ENCODE assay signal across 14 cellular contexts in genomic region chr7:148253629-148254028, GRCh38.
A peak's percentile ranks its signal among the peaks of the same experiment; 100 is the strongest.
DNase-seq lines count a peak whose midpoint lies in the region; ATAC-seq lines count a peak whose summit lies in the region.
"Had no signal": no experiment of that assay in that cellular context is flagged by ENCODE, and none has a peak within 500 bp of the region (broad histone marks: within the 10 kb centered on the region; RNA-seq: fewer than 3 reads in every experiment).

No MANE protein-coding gene starts in this region.

- no peaks in the 10 kb centered on the region for H3K9me3 Mint-ChIP-seq in stimulated activated effector memory CD8-positive, alpha-beta T cell treated with anti-CD3 and anti-CD28 coated beads, Interleukin-12 subunit alpha, Interleukin-12 subunit beta, amount 100 ng/mL, for 72 hours

- ATAC-seq in GM18907 (IDR thresholded peaks at IDR 0.05; ENCODE audit: unreplicated experiment) (peak; percentile 77), GM21723 (IDR thresholded peaks at IDR 0.05; ENCODE audit: unreplicated experiment) (peak; percentile 87), HG03103 (IDR thresholded peaks at IDR 0.05; ENCODE audit: low read depth, unreplicated experiment) (peak; percentile 87)
- ATAC-seq in stimulated activated effector memory CD8-positive, alpha-beta T cell treated with anti-CD3 and anti-CD28 coated beads, Interleukin-12 subunit alpha, Interleukin-12 subunit beta, amount 100 ng/mL, for 72 hours, result peak; percentile 51
- ATAC-seq: left colon; naive thymus-derived CD8-positive, alpha-beta T cell; right cardiac atrium had no signal

- H3K27ac Mint-ChIP-seq in stimulated activated effector memory CD8-positive, alpha-beta T cell treated with anti-CD3 and anti-CD28 coated beads, Interleukin-12 subunit alpha, Interleukin-12 subunit beta, amount 100 ng/mL, for 72 hours, result no peak overlapping the region
- H3K27ac Mint-ChIP-seq: activated naive CD8-positive, alpha-beta T cell treated with anti-CD3 and anti-CD28 coated beads, Interleukin-2, amount 10 ng/mL, durations not matched to agents 7 days and 5 days; naive thymus-derived CD8-positive, alpha-beta T cell had no signal

- no peaks in the 10 kb centered on the region for H3K36me3 Mint-ChIP-seq in stimulated activated effector memory CD8-positive, alpha-beta T cell treated with anti-CD3 and anti-CD28 coated beads, Interleukin-12 subunit alpha, Interleukin-12 subunit beta, amount 100 ng/mL, for 72 hours
- H3K36me3 Mint-ChIP-seq: activated naive CD8-positive, alpha-beta T cell treated with anti-CD3 and anti-CD28 coated beads, Interleukin-2, amount 10 ng/mL, durations not matched to agents 7 days and 5 days had no signal

- H3K4me3 Mint-ChIP-seq in stimulated activated effector memory CD8-positive, alpha-beta T cell treated with anti-CD3 and anti-CD28 coated beads, Interleukin-12 subunit alpha, Interleukin-12 subunit beta, amount 100 ng/mL, for 72 hours, result no peak overlapping the region
- H3K4me3 Mint-ChIP-seq: activated naive CD8-positive, alpha-beta T cell treated with anti-CD3 and anti-CD28 coated beads, Interleukin-2, amount 10 ng/mL, durations not matched to agents 7 days and 5 days; naive thymus-derived CD8-positive, alpha-beta T cell had no signal

- no peak for DNase-seq in stimulated activated effector memory CD8-positive, alpha-beta T cell treated with anti-CD3 and anti-CD28 coated beads, Interleukin-12 subunit alpha, Interleukin-12 subunit beta, amount 100 ng/mL, for 72 hours (ENCODE audit: low spot score in 2 of 2)
- no peak for DNase-seq in activated naive CD4-positive, alpha-beta T cell (lab: John Stamatoyannopoulos, UW)
- DNase-seq in germinal center (ENCODE audit: low spot score) (no peak), SHP77 (lab: John Stamatoyannopoulos, UW) (no peak)
- DNase-seq: activated naive CD8-positive, alpha-beta T cell treated with anti-CD3 and anti-CD28 coated beads, Interleukin-2, amount 10 ng/mL, durations not matched to agents 7 days and 5 days; left colon; naive thymus-derived CD8-positive, alpha-beta T cell; NCI-H187 treated with DMSO at 0.1 percent for 48 hours; right cardiac atrium; SJCRH30; WERI-Rb-1 had no signal

- H3K4me1 Mint-ChIP-seq in stimulated activated effector memory CD8-positive, alpha-beta T cell treated with anti-CD3 and anti-CD28 coated beads, Interleukin-12 subunit alpha, Interleukin-12 subunit beta, amount 100 ng/mL, for 72 hours, result no peaks in the 10 kb centered on the region
- H3K4me1 Mint-ChIP-seq: activated naive CD8-positive, alpha-beta T cell treated with anti-CD3 and anti-CD28 coated beads, Interleukin-2, amount 10 ng/mL, durations not matched to agents 7 days and 5 days; naive thymus-derived CD8-positive, alpha-beta T cell had no signal
